16 cellular contexts compared by ENCODE assay signal in the genomic region with DNA sequence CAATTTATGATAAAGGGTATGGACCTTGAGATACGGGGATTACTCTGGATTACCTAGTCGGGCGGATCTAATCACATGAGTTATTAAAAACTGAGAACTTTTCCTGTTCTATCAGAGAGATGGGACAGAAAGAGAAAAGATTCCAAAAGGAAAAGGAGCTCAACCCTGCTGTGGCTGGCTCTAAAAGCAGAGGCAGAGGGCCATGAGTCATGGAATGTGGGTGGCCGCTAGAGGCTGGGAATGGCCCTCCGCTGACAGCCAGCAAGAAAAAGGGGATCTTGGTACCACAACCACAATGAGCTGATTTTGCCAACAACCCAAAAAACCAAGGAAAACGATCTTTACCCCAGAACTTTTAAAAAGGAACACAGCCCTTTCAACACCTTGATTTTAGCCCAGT.
DNase-seq lines count a peak whose midpoint lies in the region; ATAC-seq and TF ChIP-seq lines count a peak whose summit lies in the region.
"Had no signal": no experiment of that assay in that cellular context is flagged by ENCODE, and none has a peak within 500 bp of the region (broad histone marks: within the 10 kb centered on the region; RNA-seq: fewer than 3 reads in every experiment).

No MANE protein-coding gene starts in this region.

- no peak overlapping the region for H2BK120ac ChIP-seq in trophoblast cell (ENCODE audit: insufficient read depth, low read length, poor library complexity)

- H3K14ac ChIP-seq in trophoblast cell (ENCODE audit: low read length): no peak overlapping the region

- peaks cover 2% of the 10 kb centered on the region for H3K27me3 Mint-ChIP-seq in GM23338 (ENCODE audit: insufficient read depth, low read depth, poor library complexity)
- H3K27me3 Mint-ChIP-seq in chondrocyte (ENCODE audit: low read depth): no peaks in the 10 kb centered on the region
- no peaks in the 10 kb centered on the region for H3K27me3 Mint-ChIP-seq in stimulated activated naive CD8-positive, alpha-beta T cell treated with anti-CD3 and anti-CD28 coated beads, Interleukin-15, amount 100 ng/mL, for 72 hours
- H3K27me3 Mint-ChIP-seq: activated naive CD4-positive, alpha-beta T cell treated with anti-CD3 and anti-CD28 coated beads, Interleukin-2, amount 10 ng/mL, durations not matched to agents 7 days and 5 days; central memory CD8-positive, alpha-beta T cell had no signal

- no peak overlapping the region for H2BK5ac ChIP-seq in trophoblast cell (ENCODE audit: low read depth, low read length, poor library complexity)

- no peak overlapping the region for H3K4me3 Mint-ChIP-seq in GM23338
- no peak overlapping the region for H3K4me3 Mint-ChIP-seq in chondrocyte (ENCODE audit: unreplicated experiment)
- H3K4me3 Mint-ChIP-seq in stimulated activated naive CD8-positive, alpha-beta T cell treated with anti-CD3 and anti-CD28 coated beads, Interleukin-15, amount 100 ng/mL, for 72 hours: no peak overlapping the region
- H3K4me3 Mint-ChIP-seq: activated naive CD4-positive, alpha-beta T cell treated with anti-CD3 and anti-CD28 coated beads, Interleukin-2, amount 10 ng/mL, durations not matched to agents 7 days and 5 days; central memory CD8-positive, alpha-beta T cell; T-helper 1 cell treated with Interleukin-12 subunit alpha and Interleukin-12 subunit beta and Interleukin-4 antibody, amounts not matched to agents 30 μg/mL and 1 μg/mL, for 36 hours had no signal

- peaks cover 14% of the 10 kb centered on the region for H3K4me1 ChIP-seq in GM23338 (ENCODE audit: insufficient read depth)
- H3K4me1 ChIP-seq in trophoblast cell (ENCODE audit: control insufficient read depth in 1 of 2, insufficient read depth in 2 of 2, low read length in 2 of 2): peaks cover 0 to 2% of the 10 kb centered on the region in 2 experiments
- H3K4me1 ChIP-seq: BLaER1 had no signal

- no peak overlapping the region for H2AK5ac ChIP-seq in trophoblast cell (ENCODE audit: low read length)

- no peaks in the 10 kb centered on the region for H3K79me1 ChIP-seq in trophoblast cell (ENCODE audit: low read length)

- ATAC-seq in GM23338 (peak; percentile 72), HG03565 (IDR thresholded peaks at IDR 0.05; ENCODE audit: unreplicated experiment) (no peak), HG02970 (IDR thresholded peaks at IDR 0.05; ENCODE audit: low FRiP score, unreplicated experiment) (no peak)
- no peak for ATAC-seq in stimulated activated naive CD8-positive, alpha-beta T cell treated with anti-CD3 and anti-CD28 coated beads, Interleukin-15, amount 100 ng/mL, for 72 hours

- H3K27ac ChIP-seq in GM23338 (ENCODE audit: low read depth) (no peak overlapping the region), trophoblast cell (ENCODE audit: low read depth, low read length) (no peak overlapping the region)
- H3K27ac ChIP-seq: BLaER1 had no signal

- H3K36me3 Mint-ChIP-seq in GM23338 (ENCODE audit: low read depth) (no peaks in the 10 kb centered on the region), chondrocyte (ENCODE audit: low read depth) (no peaks in the 10 kb centered on the region)
- H3K36me3 Mint-ChIP-seq: activated naive CD4-positive, alpha-beta T cell treated with anti-CD3 and anti-CD28 coated beads, Interleukin-2, amount 10 ng/mL, durations not matched to agents 7 days and 5 days had no signal

- H3K4me3 ChIP-seq in GM23338 (no peak overlapping the region), trophoblast cell (ENCODE audit: low read depth, low read length) (no peak overlapping the region)
- H3K4me3 ChIP-seq: BLaER1 had no signal

- no peak overlapping the region for H2AFZ ChIP-seq in GM23338
- H2AFZ ChIP-seq in trophoblast cell (ENCODE audit: insufficient read depth, low read length, poor library complexity): no peak overlapping the region

- DNase-seq in GM23338 (ENCODE audit: low spot score): peak; percentile 47
- DNase-seq in MV-4-11 (lab: John Stamatoyannopoulos, UW): peak; percentile 21
- DNase-seq in chondrocyte (ENCODE audit: low spot score): no peak
- peak; percentile 25 to 47 for DNase-seq in trophoblast cell
- no peak for DNase-seq in stimulated activated naive CD8-positive, alpha-beta T cell treated with anti-CD3 and anti-CD28 coated beads, Interleukin-15, amount 100 ng/mL, for 72 hours
- DNase-seq in anterior cingulate cortex (lab: John Stamatoyannopoulos, UW): no peak
- DNase-seq: activated CD8-positive, alpha-beta memory T cell treated with anti-CD3 and anti-CD28 coated beads, Interleukin-2, amount 50 U/mL, for 48 hours; activated naive CD4-positive, alpha-beta T cell treated with anti-CD3 and anti-CD28 coated beads, Interleukin-2, amount 10 ng/mL, durations not matched to agents 7 days and 5 days; NCI-H2081; NCI-H774; stimulated activated CD4-positive, alpha-beta T cell treated with anti-CD3 and anti-CD28 coated beads, Interleukin-4, amount 100 ng/mL, for 1 hour had no signal

- H3F3A ChIP-seq in GM23338 (replicated peaks; ENCODE audit: low read depth): no peaks in the 10 kb centered on the region

- H3K27me3 ChIP-seq in GM23338 (ENCODE audit: insufficient read depth) (no peaks in the 10 kb centered on the region), trophoblast cell (ENCODE audit: insufficient read depth, low read length) (no peaks in the 10 kb centered on the region)
- H3K27me3 ChIP-seq: BLaER1 had no signal

- peaks cover 51% of the 10 kb centered on the region for H3K4me1 Mint-ChIP-seq in GM23338
- peaks cover 47% of the 10 kb centered on the region for H3K4me1 Mint-ChIP-seq in chondrocyte (ENCODE audit: low read depth)
- H3K4me1 Mint-ChIP-seq in stimulated activated naive CD8-positive, alpha-beta T cell treated with anti-CD3 and anti-CD28 coated beads, Interleukin-15, amount 100 ng/mL, for 72 hours: no peaks in the 10 kb centered on the region
- H3K4me1 Mint-ChIP-seq: activated naive CD4-positive, alpha-beta T cell treated with anti-CD3 and anti-CD28 coated beads, Interleukin-2, amount 10 ng/mL, durations not matched to agents 7 days and 5 days; central memory CD8-positive, alpha-beta T cell had no signal

- H3K79me2 ChIP-seq in GM23338 (replicated peaks; ENCODE audit: insufficient read depth): peaks cover 20% of the 10 kb centered on the region
- H3K79me2 ChIP-seq in trophoblast cell (ENCODE audit: control insufficient read depth, insufficient read depth, low read length, poor library complexity): no peaks in the 10 kb centered on the region

- H4K12ac ChIP-seq in trophoblast cell (ENCODE audit: low read depth, low read length): no peak overlapping the region

- TF ChIP-seq CTCF in GM23338 (conservative IDR thresholded peaks at IDR 0.05; ENCODE audit: low read depth in 2 of 2): no peak
- TF ChIP-seq CTCF in chondrocyte (IDR thresholded peaks at IDR 0.05): no peak

- no peak overlapping the region for H3K9ac ChIP-seq in trophoblast cell (ENCODE audit: low read length)
- H3K9ac ChIP-seq: BLaER1 had no signal

- H3K36me3 ChIP-seq in GM23338 (ENCODE audit: insufficient read depth): no peaks in the 10 kb centered on the region
- H3K36me3 ChIP-seq in trophoblast cell (ENCODE audit: control insufficient read depth in 1 of 2, insufficient read depth in 2 of 2, low read length in 2 of 2): no peaks in the 10 kb centered on the region
- H3K36me3 ChIP-seq: BLaER1 had no signal

- H2BK12ac ChIP-seq in trophoblast cell (ENCODE audit: low read length): no peak overlapping the region

- no peak overlapping the region for H3K4ac ChIP-seq in trophoblast cell (ENCODE audit: low read depth, low read length)

- no peaks in the 10 kb centered on the region; the same call in 1 of the 2 replicates for H3K9me2 ChIP-seq in GM23338 (ENCODE audit: insufficient read depth)

- H3K4me2 ChIP-seq in GM23338 (no peak overlapping the region), trophoblast cell (ENCODE audit: low read length) (no peak overlapping the region)
- H3K4me2 ChIP-seq: BLaER1 had no signal

- peaks cover 4% of the 10 kb centered on the region; the same call in 1 of the 2 replicates for H4K20me1 ChIP-seq in GM23338 (replicated peaks; ENCODE audit: insufficient read depth)
- H4K20me1 ChIP-seq: BLaER1 had no signal

- H3K9me3 Mint-ChIP-seq in GM23338: no peaks in the 10 kb centered on the region
- H3K9me3 Mint-ChIP-seq in chondrocyte (ENCODE audit: low read depth): no peaks in the 10 kb centered on the region
- no peaks in the 10 kb centered on the region for H3K9me3 Mint-ChIP-seq in stimulated activated naive CD8-positive, alpha-beta T cell treated with anti-CD3 and anti-CD28 coated beads, Interleukin-15, amount 100 ng/mL, for 72 hours
- H3K9me3 Mint-ChIP-seq: activated naive CD4-positive, alpha-beta T cell treated with anti-CD3 and anti-CD28 coated beads, Interleukin-2, amount 10 ng/mL, durations not matched to agents 7 days and 5 days; central memory CD8-positive, alpha-beta T cell; T-helper 1 cell treated with Interleukin-12 subunit alpha and Interleukin-12 subunit beta and Interleukin-4 antibody, amounts not matched to agents 30 μg/mL and 1 μg/mL, for 36 hours had no signal

- no peak overlapping the region for H3K23ac ChIP-seq in trophoblast cell (ENCODE audit: low read length)

- WGBS in trophoblast cell (ENCODE audit: extremely low coverage, insufficient coverage, insufficient read length): no CpG with 5 or more reads among the region's 6 CpGs

- H4K91ac ChIP-seq in trophoblast cell (ENCODE audit: low read depth, low read length): no peak overlapping the region

- H3K27ac Mint-ChIP-seq in GM23338 (no peak overlapping the region), chondrocyte (ENCODE audit: unreplicated experiment) (peak overlapping the region; percentile 38)
- no peak overlapping the region for H3K27ac Mint-ChIP-seq in stimulated activated naive CD8-positive, alpha-beta T cell treated with anti-CD3 and anti-CD28 coated beads, Interleukin-15, amount 100 ng/mL, for 72 hours
- H3K27ac Mint-ChIP-seq: activated naive CD4-positive, alpha-beta T cell treated with anti-CD3 and anti-CD28 coated beads, Interleukin-2, amount 10 ng/mL, durations not matched to agents 7 days and 5 days; T-helper 1 cell treated with Interleukin-12 subunit alpha and Interleukin-12 subunit beta and Interleukin-4 antibody, amounts not matched to agents 30 μg/mL and 1 μg/mL, for 36 hours had no signal

- H3K9me3 ChIP-seq in trophoblast cell (ENCODE audit: insufficient read depth, low read depth, low read length): no peaks in the 10 kb centered on the region
- H3K9me3 ChIP-seq: BLaER1 had no signal

- H4K8ac ChIP-seq in trophoblast cell (ENCODE audit: low read depth, low read length): no peak overlapping the region

- no peak overlapping the region for H3K18ac ChIP-seq in trophoblast cell (ENCODE audit: low read length)

TF ChIP-seq in GM23338, 12 proteins besides CTCF, POLR2A, EP300 and RAD21 (continues in another document):
- TF ChIP-seq, protein P1, sequence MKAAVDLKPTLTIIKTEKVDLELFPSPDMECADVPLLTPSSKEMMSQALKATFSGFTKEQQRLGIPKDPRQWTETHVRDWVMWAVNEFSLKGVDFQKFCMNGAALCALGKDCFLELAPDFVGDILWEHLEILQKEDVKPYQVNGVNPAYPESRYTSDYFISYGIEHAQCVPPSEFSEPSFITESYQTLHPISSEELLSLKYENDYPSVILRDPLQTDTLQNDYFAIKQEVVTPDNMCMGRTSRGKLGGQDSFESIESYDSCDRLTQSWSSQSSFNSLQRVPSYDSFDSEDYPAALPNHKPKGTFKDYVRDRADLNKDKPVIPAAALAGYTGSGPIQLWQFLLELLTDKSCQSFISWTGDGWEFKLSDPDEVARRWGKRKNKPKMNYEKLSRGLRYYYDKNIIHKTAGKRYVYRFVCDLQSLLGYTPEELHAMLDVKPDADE (IDR thresholded peaks at IDR 0.05): no peak

Comparison
In these comparisons a context has a peak if more than half of its experiments do, and no peak if none do; other contexts are left out.
1. DNase-seq: peak in GM23338 (single experiment), MV-4-11 (single experiment) and trophoblast cell (2 of 2); none in chondrocyte (single experiment), stimulated activated naive CD8-positive, alpha-beta T cell treated with anti-CD3 and anti-CD28 coated beads, Interleukin-15, amount 100 ng/mL, for 72 hours (0 of 2) and anterior cingulate cortex (0 of 58).